Comparison of ENCODE assay signal across 8 cellular contexts in the genomic region with DNA sequence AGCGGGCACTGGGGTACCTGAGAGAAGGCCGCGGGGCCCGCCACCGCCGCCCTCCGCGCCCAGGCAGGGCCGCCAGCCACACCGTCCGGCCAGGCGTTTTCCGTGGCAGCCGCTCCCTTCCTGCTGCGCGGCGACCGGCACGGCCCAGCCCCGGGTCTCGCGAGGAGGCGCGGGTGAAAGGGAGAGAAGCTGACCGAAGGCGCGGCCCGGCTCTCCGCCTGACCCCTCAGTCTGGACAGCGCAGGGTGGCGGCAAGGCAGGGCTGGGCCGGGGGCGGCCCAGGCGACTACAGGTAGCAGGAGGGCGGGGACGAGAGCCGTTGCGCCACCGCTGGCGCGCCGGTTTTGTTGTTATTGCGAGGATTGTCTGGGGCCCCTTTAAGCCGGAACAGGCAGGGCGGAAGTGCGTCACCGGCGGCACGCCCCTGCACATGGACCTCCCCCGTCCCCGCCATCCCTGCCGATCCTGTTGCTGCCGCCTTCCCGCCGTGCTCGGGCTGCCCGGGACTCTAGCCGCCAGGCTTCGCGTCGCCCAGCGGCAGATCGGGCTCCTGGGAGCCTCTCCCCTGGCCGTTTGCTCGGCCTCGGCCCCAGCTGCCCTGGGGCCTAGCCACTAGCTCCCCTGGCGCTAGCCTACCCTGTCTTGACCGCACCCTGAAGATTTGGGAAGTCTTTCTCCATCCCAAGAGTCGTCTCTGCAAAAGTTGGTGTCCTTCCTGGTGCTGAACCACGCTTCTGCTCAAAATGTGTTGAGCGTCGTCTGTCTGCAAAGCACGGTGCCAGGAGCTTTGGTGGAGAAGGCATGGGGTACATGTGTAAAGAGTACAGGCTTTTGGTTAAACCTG.
DNase-seq lines count a peak whose midpoint lies in the region; ATAC-seq lines count a peak whose summit lies in the region.

A gene with protein sequence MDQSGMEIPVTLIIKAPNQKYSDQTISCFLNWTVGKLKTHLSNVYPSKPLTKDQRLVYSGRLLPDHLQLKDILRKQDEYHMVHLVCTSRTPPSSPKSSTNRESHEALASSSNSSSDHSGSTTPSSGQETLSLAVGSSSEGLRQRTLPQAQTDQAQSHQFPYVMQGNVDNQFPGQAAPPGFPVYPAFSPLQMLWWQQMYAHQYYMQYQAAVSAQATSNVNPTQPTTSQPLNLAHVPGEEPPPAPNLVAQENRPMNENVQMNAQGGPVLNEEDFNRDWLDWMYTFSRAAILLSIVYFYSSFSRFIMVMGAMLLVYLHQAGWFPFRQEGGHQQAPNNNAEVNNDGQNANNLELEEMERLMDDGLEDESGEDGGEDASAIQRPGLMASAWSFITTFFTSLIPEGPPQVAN (minus strand): TSS at position 352 of the 844 bp plus-strand sequence. CDS start 805 bp downstream, outside the sequence.

- H3K4me1 ChIP-seq in BLaER1 treated with 17β-estradiol and CSF1 and Interleukin-3, amounts not matched to agents 10 nM and 100 nM = peaks cover 50 to 65% (median 62%) of the 10 kb centered on the region in 10 experiments

- H4K20me1 ChIP-seq in BLaER1 treated with 17β-estradiol and CSF1 and Interleukin-3, amounts not matched to agents 10 nM and 100 nM = peaks cover 0 to 32% (median 20%) of the 10 kb centered on the region in 11 experiments; a peak in 12 of 22 replicates

- peaks cover 0 to 20% (median 13%) of the 10 kb centered on the region in 11 experiments; a peak in 16 of 22 replicates for H3K36me3 ChIP-seq in BLaER1 treated with 17β-estradiol and CSF1 and Interleukin-3, amounts not matched to agents 10 nM and 100 nM

- no peaks in the 10 kb centered on the region for H3K27me3 ChIP-seq in BLaER1 treated with 17β-estradiol and CSF1 and Interleukin-3, amounts not matched to agents 10 nM and 100 nM

- DNase-seq in NCI-H526 (lab: John Stamatoyannopoulos, UW) (peak; percentile 80 to 97), kidney tubule cell (ENCODE audit: low spot score) (peak; percentile 95)
- peak; percentile 94 for DNase-seq in activated CD4-positive, alpha-beta T cell treated with anti-CD3 and anti-CD28 coated beads for 48 hours
- peak; percentile 75 to 76 for DNase-seq in stimulated activated CD4-positive, alpha-beta T cell treated with anti-CD3 and anti-CD28 coated beads, Interleukin-1b, Interleukin-23, amount 100 ng/mL, for 1 hour (ENCODE audit: low read depth in 2 of 2)

- peaks cover 0 to 13% (median 0%) of the 10 kb centered on the region in 11 experiments; a peak in 4 of 22 replicates for H3K9me3 ChIP-seq in BLaER1 treated with 17β-estradiol and CSF1 and Interleukin-3, amounts not matched to agents 10 nM and 100 nM (replicated peaks in 1 of 11)

- H3K27ac ChIP-seq in BLaER1 treated with 17β-estradiol and CSF1 and Interleukin-3, amounts not matched to agents 10 nM and 100 nM = peak within 1 kb of the TSS; percentile 94 to 99 (median 98)
- peak within 1 kb of the TSS; percentile 91 for H3K27ac ChIP-seq in cingulate gyrus (ENCODE audit: low read depth, low read length)

- peak within 1 kb of the TSS; percentile 96 to 99 (median 98) for H3K9ac ChIP-seq in BLaER1 treated with 17β-estradiol and CSF1 and Interleukin-3, amounts not matched to agents 10 nM and 100 nM

- peak; percentile 89 for ATAC-seq in GM19328 (IDR thresholded peaks at IDR 0.05; ENCODE audit: unreplicated experiment)
- peak; percentile 86 for ATAC-seq in HG03469 (IDR thresholded peaks at IDR 0.05; ENCODE audit: unreplicated experiment)

- H3K4me3 ChIP-seq in BLaER1 treated with 17β-estradiol and CSF1 and Interleukin-3, amounts not matched to agents 10 nM and 100 nM = peak within 1 kb of the TSS; percentile 72 to 96 (median 94)

- H3K4me2 ChIP-seq in BLaER1 treated with 17β-estradiol and CSF1 and Interleukin-3, amounts not matched to agents 10 nM and 100 nM = peak within 1 kb of the TSS; percentile 76 to 98 (median 90)

Comparison
In these comparisons a context has a peak if more than half of its experiments do, and no peak if none do; other contexts are left out.
1. Peak in every context shown above with its lines: DNase-seq, ATAC-seq, H3K4me3 ChIP-seq and H3K27ac ChIP-seq.